ENCODE assay signal across 1 cellular context in genomic region chr3:39809181-39809994, GRCh38.
TF ChIP-seq lines count a peak whose summit lies in the region.

Gene MYRIP, plus strand, starts transcription at chr3:39809609. Its CDS starts 91,208 bp downstream, at chr3:39900817.

TF ChIP-seq in HepG2, 621 proteins besides CTCF, POLR2A, EP300 and RAD21 (continued from another document and continues in another):
- TF ChIP-seq ZNF646 (CRISPR knock-in tag; IDR thresholded peaks at IDR 0.05) (no peak), ZNF138 (CRISPR knock-in tag; IDR thresholded peaks at IDR 0.05; ENCODE audit: low read depth) (no peak), RARA (CRISPR knock-in tag; IDR thresholded peaks at IDR 0.05) (no peak), TEAD2 (CRISPR knock-in tag; IDR thresholded peaks at IDR 0.05) (no peak), ZSCAN31 (CRISPR knock-in tag; IDR thresholded peaks at IDR 0.05; ENCODE audit: low read depth) (no peak), TEAD3 (CRISPR knock-in tag; optimal IDR thresholded peaks at IDR 0.05; ENCODE audit: borderline replicate concordance) (no peak), ZNF614 (CRISPR knock-in tag; IDR thresholded peaks at IDR 0.05; ENCODE audit: borderline replicate concordance) (no peak), SRSF9 (IDR thresholded peaks at IDR 0.05; ENCODE audit: borderline replicate concordance, insufficient read depth, low read depth, low read length, poor library complexity, severe bottlenecking) (no peak), KLF11 (CRISPR knock-in tag; IDR thresholded peaks at IDR 0.05) (no peak), ZBTB46 (CRISPR knock-in tag; IDR thresholded peaks at IDR 0.05; ENCODE audit: borderline replicate concordance) (no peak), ZNF619 (CRISPR knock-in tag; IDR thresholded peaks at IDR 0.05) (no peak; the same call in 1 of the 2 replicates), BCL6 (CRISPR knock-in tag; IDR thresholded peaks at IDR 0.05) (no peak), ZNF713 (CRISPR knock-in tag; IDR thresholded peaks at IDR 0.05) (no peak), U2AF1 (optimal IDR thresholded peaks at IDR 0.05; ENCODE audit: low read depth, low read length) (no peak), ZNF546 (CRISPR knock-in tag; conservative IDR thresholded peaks at IDR 0.05) (no peak), GTF2F1 (IDR thresholded peaks at IDR 0.05; ENCODE audit: low read length) (no peak), SALL2 (CRISPR knock-in tag; IDR thresholded peaks at IDR 0.05) (peak; percentile 33; the same call in 1 of the 2 replicates), SNAPC4 (CRISPR knock-in tag; IDR thresholded peaks at IDR 0.05) (no peak), MYNN (CRISPR knock-in tag; IDR thresholded peaks at IDR 0.05; ENCODE audit: low read depth) (no peak), TERF1 (CRISPR knock-in tag; IDR thresholded peaks at IDR 0.05) (no peak), ZNF878 (CRISPR knock-in tag; IDR thresholded peaks at IDR 0.05) (no peak), SNAPC5 (CRISPR knock-in tag; IDR thresholded peaks at IDR 0.05; ENCODE audit: borderline replicate concordance) (no peak), MLXIP (CRISPR knock-in tag; IDR thresholded peaks at IDR 0.05; ENCODE audit: borderline replicate concordance) (no peak), THYN1 (CRISPR knock-in tag; IDR thresholded peaks at IDR 0.05; ENCODE audit: borderline replicate concordance, low read depth) (no peak), ZNF549 (CRISPR knock-in tag; IDR thresholded peaks at IDR 0.05) (no peak), HNRNPK (IDR thresholded peaks at IDR 0.05; ENCODE audit: low read depth, low read length, poor library complexity, severe bottlenecking) (no peak), ZFP90 (CRISPR knock-in tag; IDR thresholded peaks at IDR 0.05; ENCODE audit: borderline replicate concordance) (no peak), IKZF1 (IDR thresholded peaks at IDR 0.05) (no peak), ZNF414 (CRISPR knock-in tag; IDR thresholded peaks at IDR 0.05) (no peak), ZNF3 (CRISPR knock-in tag; IDR thresholded peaks at IDR 0.05) (0 out of 2 replicates have a peak, but pooled peaks have one; percentile 6), ZMYM4 (CRISPR knock-in tag; IDR thresholded peaks at IDR 0.05) (peak; percentile 42; the same call in 1 of the 2 replicates), ZNF672 (CRISPR knock-in tag; IDR thresholded peaks at IDR 0.05) (0 out of 2 replicates have a peak, but pooled peaks have one; percentile 42), BRD4 (CRISPR knock-in tag; IDR thresholded peaks at IDR 0.05) (no peak), ZNF234 (CRISPR knock-in tag; conservative IDR thresholded peaks at IDR 0.05) (no peak), ZNF772 (CRISPR knock-in tag; IDR thresholded peaks at IDR 0.05) (no peak), PCBP2 (optimal IDR thresholded peaks at IDR 0.05; ENCODE audit: low read depth, low read length, poor library complexity, severe bottlenecking) (no peak), TAF15 (IDR thresholded peaks at IDR 0.05; ENCODE audit: low read depth, low read length, poor library complexity, severe bottlenecking) (no peak), ZC3H4 (CRISPR knock-in tag; IDR thresholded peaks at IDR 0.05; ENCODE audit: borderline replicate concordance) (no peak), ZNF121 (CRISPR knock-in tag; IDR thresholded peaks at IDR 0.05) (no peak), SALL1 (CRISPR knock-in tag; IDR thresholded peaks at IDR 0.05) (peak; percentile 53), KAT2B (IDR thresholded peaks at IDR 0.05; ENCODE audit: borderline replicate concordance, low read depth, low read length) (no peak), ZNF597 (CRISPR knock-in tag; IDR thresholded peaks at IDR 0.05) (no peak), ZNF484 (CRISPR knock-in tag; IDR thresholded peaks at IDR 0.05; ENCODE audit: borderline replicate concordance, low read depth) (no peak)
- TF ChIP-seq, protein P1, sequence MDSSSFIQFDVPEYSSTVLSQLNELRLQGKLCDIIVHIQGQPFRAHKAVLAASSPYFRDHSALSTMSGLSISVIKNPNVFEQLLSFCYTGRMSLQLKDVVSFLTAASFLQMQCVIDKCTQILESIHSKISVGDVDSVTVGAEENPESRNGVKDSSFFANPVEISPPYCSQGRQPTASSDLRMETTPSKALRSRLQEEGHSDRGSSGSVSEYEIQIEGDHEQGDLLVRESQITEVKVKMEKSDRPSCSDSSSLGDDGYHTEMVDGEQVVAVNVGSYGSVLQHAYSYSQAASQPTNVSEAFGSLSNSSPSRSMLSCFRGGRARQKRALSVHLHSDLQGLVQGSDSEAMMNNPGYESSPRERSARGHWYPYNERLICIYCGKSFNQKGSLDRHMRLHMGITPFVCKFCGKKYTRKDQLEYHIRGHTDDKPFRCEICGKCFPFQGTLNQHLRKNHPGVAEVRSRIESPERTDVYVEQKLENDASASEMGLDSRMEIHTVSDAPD (CRISPR knock-in tag; IDR thresholded peaks at IDR 0.05), result no peak
